23 cellular contexts compared by ENCODE assay signal in the genomic region with DNA sequence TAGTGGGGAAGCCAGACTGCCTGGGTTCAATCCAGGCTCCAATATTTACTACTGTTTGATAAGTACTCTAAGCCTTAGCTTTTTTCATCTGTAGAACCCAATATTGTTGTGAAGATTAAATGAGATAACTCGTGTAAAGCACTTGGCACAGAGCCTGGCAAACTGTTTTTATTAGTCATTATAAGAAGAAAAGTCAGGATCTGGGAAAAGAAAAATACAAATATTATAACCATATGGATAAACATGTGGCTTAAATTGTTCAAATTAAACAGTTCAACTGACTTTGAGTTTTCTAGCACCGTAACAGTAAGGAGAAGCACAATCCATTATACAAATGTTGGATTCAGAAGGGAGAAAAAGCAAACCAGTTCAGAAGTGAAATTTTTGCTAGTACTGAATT. TPM values are rescaled to one million over a fixed set of nuclear protein-coding genes. Genes with fewer than 3 reads are reported as not detected.
DNase-seq lines count a peak whose midpoint lies in the region; ATAC-seq and TF ChIP-seq lines count a peak whose summit lies in the region.
"Had no signal": no experiment of that assay in that cellular context is flagged by ENCODE, and none has a peak within 500 bp of the region (broad histone marks: within the 10 kb centered on the region; RNA-seq: fewer than 3 reads in every experiment).

No MANE protein-coding gene starts in this region.

- no peak overlapping the region for H3K9ac ChIP-seq in IMR-90 (ENCODE audit: low read depth, low read length)
- no peak overlapping the region for H3K9ac ChIP-seq in mammary epithelial cell (ENCODE audit: insufficient read depth, low read length)

- H4K5ac ChIP-seq in IMR-90 (ENCODE audit: low read depth, low read length): peak overlapping the region; percentile 22; the same call in 1 of the 2 replicates

- H2BK5ac ChIP-seq in IMR-90 (ENCODE audit: low read depth, low read length, poor library complexity, severe bottlenecking): peak overlapping the region; percentile 81

- peaks cover 6 to 17% of the 10 kb centered on the region in 2 experiments for H3K79me1 ChIP-seq in IMR-90 (ENCODE audit: low read depth in 1 of 2, low read length in 2 of 2)

- H4K8ac ChIP-seq in IMR-90 (ENCODE audit: low read depth in 2 of 2, low read length in 2 of 2): peak overlapping the region; percentile 28 to 33; a peak in 1 of 4 replicates

- POLR2A ChIA-PET in IMR-90 (lab: Charles Lee; ENCODE audit: unreplicated experiment): no interaction called here

- no peak for ATAC-seq in IMR-90 (ENCODE audit: low read depth)
- ATAC-seq: activated CD8-positive, alpha-beta memory T cell treated with anti-CD3 and anti-CD28 coated beads, Interleukin-2, amount 10 ng/mL, durations not matched to agents 7 days and 5 days; heart left ventricle; left lung; Right ventricle myocardium inferior; T-cell had no signal

- H3K9me2 ChIP-seq in hepatocyte (replicated peaks; ENCODE audit: insufficient read depth): no peaks in the 10 kb centered on the region

- H3K4me1 ChIP-seq in IMR-90 (ENCODE audit: control insufficient read depth, insufficient read depth, low read length) (peaks cover 14% of the 10 kb centered on the region), mammary epithelial cell (ENCODE audit: insufficient read depth, low read length) (peaks cover 28% of the 10 kb centered on the region), hepatocyte (ENCODE audit: insufficient read depth) (peaks cover 4% of the 10 kb centered on the region)

- H3K9me3 ChIP-seq in IMR-90 (ENCODE audit: control insufficient read depth, insufficient read depth, low read length): no peaks in the 10 kb centered on the region
- H3K9me3 ChIP-seq in mammary epithelial cell (replicated peaks; ENCODE audit: insufficient read depth, low read length): no peaks in the 10 kb centered on the region
- H3K9me3 ChIP-seq in hepatocyte (ENCODE audit: low read depth): no peaks in the 10 kb centered on the region
- H3K9me3 ChIP-seq: heart left ventricle, left lung had no signal

- peaks cover 5% of the 10 kb centered on the region; the same call in 1 of the 2 replicates for H3K9me1 ChIP-seq in IMR-90 (ENCODE audit: insufficient read depth, low read length)

- CTCF ChIA-PET in IMR-90 (lab: Yijun Ruan, JAX): interaction anchor here (0.7 to 1.3 kb wide), 2 partner anchors 10 to 37 kb away, joined by 3 read pairs; no protein-coding TSS in a partner anchor
- CTCF ChIA-PET in mammary epithelial cell (lab: Charles Lee; ENCODE audit: low non-redundant PET): interaction anchor here (0.6 kb wide), 1 partner anchor 14 kb away, joined by 6 read pairs; no protein-coding TSS in a partner anchor

- TF ChIP-seq POLR2A in IMR-90 (IDR thresholded peaks at IDR 0.05; ENCODE audit: low read depth, low read length): no peak

- no peak overlapping the region for H3K4ac ChIP-seq in IMR-90 (ENCODE audit: low read depth, low read length)

- H3K4me3 ChIP-seq in AG10803 (ENCODE audit: low read length) (no peak overlapping the region), IMR-90 (ENCODE audit: insufficient read depth, low read depth, low read length) (no peak overlapping the region), mammary epithelial cell (replicated peaks in 1 of 3; ENCODE audit: insufficient read depth in 1 of 3, low read depth in 2 of 3, low read length in 3 of 3) (no peak overlapping the region), foreskin fibroblast (ENCODE audit: low read depth in 1 of 2, low read length in 2 of 2) (no peak overlapping the region), hepatocyte (no peak overlapping the region)
- H3K4me3 ChIP-seq: left lung had no signal

- H3K27ac ChIP-seq in IMR-90 (ENCODE audit: insufficient read depth, low read length) (peak overlapping the region; percentile 53; the same call in 1 of the 2 replicates), mammary epithelial cell (ENCODE audit: insufficient read depth, low read depth, low read length) (no peak overlapping the region), hepatocyte (no peak overlapping the region)
- H3K27ac ChIP-seq: left lung had no signal

- no peak overlapping the region for H2BK15ac ChIP-seq in IMR-90 (ENCODE audit: low read depth, low read length)

- H3K79me2 ChIP-seq in mammary epithelial cell (ENCODE audit: insufficient read depth, low read length) (peaks cover 4% of the 10 kb centered on the region), hepatocyte (no peaks in the 10 kb centered on the region)

- intact Hi-C loops in IMR-90 (cut with micrococcal nuclease) (no loop called here), mammary epithelial cell (cut with micrococcal nuclease) (no loop called here)

- TF ChIP-seq CTCF in AG10803 (conservative IDR thresholded peaks at IDR 0.05; ENCODE audit: low read length): no peak
- no peak for TF ChIP-seq CTCF in IMR-90 (conservative IDR thresholded peaks at IDR 0.05; ENCODE audit: low read depth, low read length)
- TF ChIP-seq CTCF in mammary epithelial cell (conservative IDR thresholded peaks at IDR 0.05 in 1 of 2, IDR thresholded peaks at IDR 0.05 in 1 of 2; ENCODE audit: extremely low read depth in 1 of 2, insufficient read depth in 1 of 2, low read depth in 1 of 2, low read length in 2 of 2): no peak
- no peak for TF ChIP-seq CTCF in foreskin fibroblast (IDR thresholded peaks at IDR 0.05; ENCODE audit: low read depth, low read length)
- no peak for TF ChIP-seq CTCF in hepatocyte (IDR thresholded peaks at IDR 0.05; ENCODE audit: poor library complexity)

- H3K27me3 ChIP-seq in IMR-90 (ENCODE audit: control insufficient read depth, insufficient read depth, low read length) (no peaks in the 10 kb centered on the region), mammary epithelial cell (ENCODE audit: insufficient read depth, low read length) (no peaks in the 10 kb centered on the region), hepatocyte (no peaks in the 10 kb centered on the region)
- H3K27me3 ChIP-seq: heart left ventricle, left lung had no signal

- H4K20me1 ChIP-seq in IMR-90 (ENCODE audit: insufficient read depth, low read length) (no peaks in the 10 kb centered on the region), mammary epithelial cell (ENCODE audit: insufficient read depth, low read length) (no peaks in the 10 kb centered on the region), hepatocyte (ENCODE audit: insufficient read depth, poor library complexity, severe bottlenecking) (no peaks in the 10 kb centered on the region)

- H2AK9ac ChIP-seq in IMR-90 (replicated peaks; ENCODE audit: low read depth, low read length, poor library complexity): no peak overlapping the region

- no TSS peak for BruUV-seq in IMR-90 (replicated peaks; lab: Mats Ljungman, UMichigan)
- BruUV-seq in mammary epithelial cell (replicated peaks; lab: Mats Ljungman, UMichigan): no TSS peak

- dilution Hi-C loops in IMR-90 (cut with HindIII; ENCODE audit: low sequenced_read_pairs, unreplicated experiment): no loop called here
- dilution Hi-C loops in mammary epithelial cell (cut with HindIII; ENCODE audit: low sequenced_read_pairs): no loop called here

- no peak overlapping the region for H3K56ac ChIP-seq in IMR-90 (ENCODE audit: extremely low read depth, insufficient read depth, low read length)

- no peak overlapping the region for H3K23ac ChIP-seq in IMR-90 (ENCODE audit: low read depth, low read length)

- in situ Hi-C loops in IMR-90 (cut with MboI; ENCODE audit: low sequenced_read_pairs): no loop called here
- in situ Hi-C loops in mammary epithelial cell (cut with MboI; ENCODE audit: low sequenced_read_pairs in 2 of 2): loop anchor here (10.0 to 25.0 kb wide), 2 partner anchors 63 to 360 kb away; a partner anchor contains a TSS

- peak overlapping the region; percentile 53; the same call in 1 of the 2 replicates for H3K18ac ChIP-seq in IMR-90 (ENCODE audit: low read depth, low read length)

- H2AK5ac ChIP-seq in IMR-90 (ENCODE audit: low read depth, low read length): no peak overlapping the region

- TF ChIP-seq RAD21 in IMR-90 (IDR thresholded peaks at IDR 0.05; ENCODE audit: low read length): no peak

- no peak overlapping the region; the same call in 1 of the 2 replicates for H2BK120ac ChIP-seq in IMR-90 (ENCODE audit: low read depth, low read length)

- no peak overlapping the region for H2AFZ ChIP-seq in IMR-90 (replicated peaks; ENCODE audit: low read length, poor library complexity)
- H2AFZ ChIP-seq in mammary epithelial cell (ENCODE audit: low read depth, low read length): no peak overlapping the region
- no peak overlapping the region for H2AFZ ChIP-seq in hepatocyte

- DNase-seq in AG10803 (ENCODE audit: low read depth) (peak; percentile 79), IMR-90 (peak; percentile 85), mammary epithelial cell (peak; percentile 8), foreskin fibroblast (peak; percentile 78 to 91), hepatocyte (ENCODE audit: low spot score) (no peak), cortex of kidney (lab: John Stamatoyannopoulos, UW) (no peak), SKM-1 treated with dmso at 0.1 percent for 144 hours (lab: John Stamatoyannopoulos, UW; ENCODE audit: unreplicated experiment) (no peak)
- no peak for DNase-seq in stimulated activated CD4-positive, alpha-beta T cell treated with anti-CD3 and anti-CD28 coated beads, Interleukin-2, amount 100 ng/mL, for 48 hours
- DNase-seq: ACHN; activated CD4-positive, alpha-beta T cell treated with anti-CD3 and anti-CD28 coated beads, Interleukin-2, amount 10 ng/mL, durations not matched to agents 24 days and 14 days; activated CD8-positive, alpha-beta memory T cell treated with anti-CD3 and anti-CD28 coated beads, Interleukin-2, amount 10 ng/mL, durations not matched to agents 7 days and 5 days; C1 segment of cervical spinal cord; central memory CD4-positive, alpha-beta T cell; H7; heart left ventricle; left lung; NCI-H1417; NCI-H2171 treated with DMSO at 0.1 percent for 48 hours; NCI-H69; stimulated activated CD4-positive, alpha-beta T cell treated with anti-CD3 and anti-CD28 coated beads, Interleukin-2, amount 100 ng/mL, for 24 hours; stimulated activated naive CD4-positive, alpha-beta T cell treated with Interleukin-2 at 50 U/mL for 16 hours; T-cell had no signal

- H3K4me2 ChIP-seq in IMR-90 (ENCODE audit: low read depth, low read length): peak overlapping the region; percentile 24; the same call in 1 of the 2 replicates
- H3K4me2 ChIP-seq in mammary epithelial cell (ENCODE audit: insufficient read depth, low read depth, low read length): no peak overlapping the region
- H3K4me2 ChIP-seq in hepatocyte: no peak overlapping the region

- WGBS in IMR-90 (ENCODE audit: extremely low coverage in 2 of 2, insufficient read length in 1 of 2), 2 experiments: no CpG with 5 or more reads among the region's 2 CpGs
- 77% methylated on average over 2 of the region's 2 CpGs for WGBS in mammary epithelial cell (ENCODE audit: low coverage, missing lambda C conversion rate)
- WGBS in hepatocyte (ENCODE audit: low lambda C conversion rate, missing lambda C conversion rate): 56% methylated on average over 2 of the region's 2 CpGs

- no peak overlapping the region for H4K91ac ChIP-seq in IMR-90 (ENCODE audit: insufficient read depth, low read depth, low read length)

- H3K36me3 ChIP-seq in IMR-90 (ENCODE audit: control insufficient read depth, insufficient read depth, low read length) (no peaks in the 10 kb centered on the region), mammary epithelial cell (ENCODE audit: insufficient read depth, low read length) (no peaks in the 10 kb centered on the region), hepatocyte (replicated peaks; ENCODE audit: insufficient read depth, low read depth) (no peaks in the 10 kb centered on the region)
- H3K36me3 ChIP-seq: heart left ventricle, left lung had no signal

- H3K14ac ChIP-seq in IMR-90 (replicated peaks; ENCODE audit: low read depth, low read length): no peak overlapping the region

- no peak overlapping the region for H2BK20ac ChIP-seq in IMR-90 (ENCODE audit: low read depth, low read length)

RNA-seq across cellular contexts. Expression of a gene that starts 22.0 kb away (rescaled TPM):
- total RNA-seq in IMR-90 (2012; rRNA removed) (50.2 and 58.9 TPM in 2 replicates), mammary epithelial cell (10 to 100 TPM; 42.5 to 64.2 TPM), hepatocyte (33.1 and 33.5 TPM in 2 replicates)
- polyA plus RNA-seq in IMR-90 (2012; rRNA removed) (14.5 and 15.4 TPM in 2 replicates), mammary epithelial cell (10.7 TPM), hepatocyte (10.6 and 13.8 TPM in 2 replicates)
- polyA plus RNA-seq in IMR-90 (2012; cell fraction: cytosol; rRNA removed): 6.0 and 8.4 TPM in 2 replicates
- 8.1 and 41.6 TPM in 2 replicates for polyA plus RNA-seq in IMR-90 (2012; cell fraction: nucleus; rRNA removed; ENCODE audit: low replicate concordance)
- polyA minus RNA-seq in mammary epithelial cell: 112 TPM

Comparison
In these comparisons a context has a peak if more than half of its experiments do, and no peak if none do; other contexts are left out.
1. DNase-seq: peak in AG10803 (single experiment), IMR-90 (single experiment), mammary epithelial cell (single experiment) and foreskin fibroblast (2 of 2); none in hepatocyte (single experiment), stimulated activated CD4-positive, alpha-beta T cell treated with anti-CD3 and anti-CD28 coated beads, Interleukin-2, amount 100 ng/mL, for 48 hours (0 of 2), cortex of kidney (single experiment) and SKM-1 treated with dmso at 0.1 percent for 144 hours (single experiment).